8 cellular contexts compared by ENCODE assay signal in the genomic region with DNA sequence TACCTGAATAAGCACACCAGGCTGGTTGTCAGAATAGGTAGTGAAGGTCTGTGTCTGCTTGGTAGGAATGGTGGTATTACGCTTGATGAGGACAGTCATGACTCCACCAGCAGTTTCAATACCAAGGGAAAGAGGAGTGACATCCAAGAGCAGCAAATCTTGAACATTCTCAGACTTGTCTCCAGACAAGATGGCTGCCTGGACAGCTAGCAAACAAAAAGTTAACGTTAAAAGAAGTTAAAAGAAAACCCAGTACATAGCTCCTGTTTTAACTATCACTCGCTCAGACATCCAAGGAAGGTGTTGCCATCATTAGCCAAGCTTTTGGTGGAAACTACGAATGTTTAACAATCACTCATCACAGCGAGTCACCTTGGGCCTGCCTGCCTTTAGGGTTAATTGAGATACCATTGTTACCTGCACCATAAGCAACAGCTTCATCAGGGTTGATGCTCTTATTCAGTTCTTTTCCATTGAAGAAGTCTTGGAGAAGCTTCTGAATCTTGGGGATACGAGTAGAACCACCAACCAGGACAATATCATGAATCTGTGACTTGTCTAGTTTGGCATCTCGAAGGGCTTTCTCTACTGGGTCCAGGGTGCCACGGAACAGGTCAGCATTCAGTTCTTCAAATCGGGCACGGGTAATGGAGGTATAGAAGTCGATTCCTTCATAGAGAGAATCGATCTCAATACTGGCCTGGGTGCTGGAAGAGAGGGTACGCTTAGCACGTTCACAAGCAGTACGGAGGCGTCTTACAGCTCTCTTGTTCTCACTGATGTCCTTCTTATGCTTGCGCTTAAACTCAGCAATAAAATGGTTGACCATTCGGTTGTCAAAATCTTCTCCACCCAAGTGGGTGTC. TPM values are rescaled to one million over a fixed set of nuclear protein-coding genes. Genes with fewer than 3 reads are reported as not detected.
DNase-seq lines count a peak whose midpoint lies in the region; ATAC-seq, FAIRE-seq and TF ChIP-seq lines count a peak whose summit lies in the region.
"Not testable (repeated sequence)": the region's sequence is repeated elsewhere in the genome, so short reads cannot be mapped to it uniquely, and the experiment has no call there.

No MANE protein-coding gene starts in this region.

- H3K4me1 Mint-ChIP-seq in effector memory CD8-positive, alpha-beta T cell (ENCODE audit: low read depth in 2 of 2), result peaks cover 72 to 76% of the 10 kb centered on the region in 2 donors
- peaks cover 56% of the 10 kb centered on the region for H3K4me1 Mint-ChIP-seq in neural progenitor cell

- H3K27ac Mint-ChIP-seq in activated naive CD4-positive, alpha-beta T cell treated with anti-CD3 and anti-CD28 coated beads, Interleukin-2, amount 50 U/mL, for 72 hours, result peak overlapping the region; percentile 100
- H3K27ac Mint-ChIP-seq in effector memory CD8-positive, alpha-beta T cell, result peak overlapping the region; percentile 99 to 100
- not testable (repeated sequence) for H3K27ac Mint-ChIP-seq in neural progenitor cell

- H3K4me1 ChIP-seq in BLaER1, result peaks cover 52% of the 10 kb centered on the region
- not testable (repeated sequence) for H3K4me1 ChIP-seq in HEK293 (ENCODE audit: control insufficient read depth, insufficient read depth, low read length)
- H3K4me1 ChIP-seq in keratinocyte (ENCODE audit: control insufficient read depth, extremely low read depth, insufficient read depth, low read length), result peaks cover 26% of the 10 kb centered on the region
- H3K4me1 ChIP-seq in neural progenitor cell, result peaks cover 33% of the 10 kb centered on the region
- peaks cover 11 to 75% (median 59%) of the 10 kb centered on the region in 5 donors for H3K4me1 ChIP-seq in subcutaneous abdominal adipose tissue (ENCODE audit: control insufficient read depth in 5 of 5, insufficient read depth in 5 of 5, low read length in 5 of 5)

- H3F3A ChIP-seq in neural progenitor cell (ENCODE audit: low read depth), result peaks cover 81% of the 10 kb centered on the region

- not testable (repeated sequence) for H3K27me3 Mint-ChIP-seq in effector memory CD8-positive, alpha-beta T cell; neural progenitor cell (ENCODE audit: insufficient read depth, low read depth)

- H3K4me3 ChIP-seq in BLaER1 (peak overlapping the region; percentile 91), HEK293 (ENCODE audit: low read depth, low read length) (peak overlapping the region; percentile 88), SK-N-MC (peak overlapping the region; percentile 100), keratinocyte (ENCODE audit: control insufficient read depth in 2 of 3, extremely low read depth in 1 of 3, insufficient read depth in 2 of 3, low read depth in 1 of 3, low read length in 3 of 3) (peak overlapping the region; percentile 96 to 100 (median 98)), neural progenitor cell (peak overlapping the region; percentile 96), subcutaneous abdominal adipose tissue (ENCODE audit: low read depth in 1 of 5, low read length in 5 of 5) (peak overlapping the region; percentile 15 to 99 (median 97))

- ATAC-seq in activated naive CD4-positive, alpha-beta T cell treated with anti-CD3 and anti-CD28 coated beads, Interleukin-2, amount 50 U/mL, for 72 hours; effector memory CD8-positive, alpha-beta T cell (replicated peaks): not testable (repeated sequence)

- H4K20me1 ChIP-seq in BLaER1, result peaks cover 76% of the 10 kb centered on the region
- peaks cover 55% of the 10 kb centered on the region for H4K20me1 ChIP-seq in keratinocyte (ENCODE audit: control insufficient read depth, extremely low read depth, insufficient read depth, low read length)
- H4K20me1 ChIP-seq in neural progenitor cell (ENCODE audit: low read depth), result peaks cover 73% of the 10 kb centered on the region

- not testable (repeated sequence) for H3K27ac ChIP-seq in BLaER1; HEK293 (ENCODE audit: extremely low read depth, low read depth, low read length)
- H3K27ac ChIP-seq in SK-N-MC, result peak overlapping the region; percentile 69
- peak overlapping the region; percentile 83 for H3K27ac ChIP-seq in keratinocyte (ENCODE audit: control insufficient read depth, insufficient read depth, low read length)
- peak overlapping the region; percentile 30 for H3K27ac ChIP-seq in neural progenitor cell
- peak overlapping the region; percentile 39 for H3K27ac ChIP-seq in subcutaneous abdominal adipose tissue (ENCODE audit: low read depth, low read length)

- dilution Hi-C loops in keratinocyte (cut with MboI; ENCODE audit: extremely low pct_ligation_motif_present, low sequenced_read_pairs), result not testable (repeated sequence)

- CTCF ChIA-PET in HEK293 (lab: Yijun Ruan, JAX), result interaction anchor here (1.2 kb wide), 1 partner anchor 188 kb away, joined by 5 read pairs; no protein-coding TSS in a partner anchor

- peaks cover 69% of the 10 kb centered on the region for H3K36me3 ChIP-seq in BLaER1
- peaks cover 15 to 68% of the 10 kb centered on the region in 2 experiments for H3K36me3 ChIP-seq in HEK293 (ENCODE audit: control insufficient read depth in 2 of 2, insufficient read depth in 1 of 2, low read length in 2 of 2)
- peaks cover 69% of the 10 kb centered on the region for H3K36me3 ChIP-seq in SK-N-MC (ENCODE audit: insufficient read depth, low read length)
- peaks cover 39 to 50% of the 10 kb centered on the region in 2 experiments for H3K36me3 ChIP-seq in keratinocyte (ENCODE audit: control insufficient read depth in 2 of 2, extremely low read depth in 1 of 2, insufficient read depth in 2 of 2, low read length in 2 of 2)
- H3K36me3 ChIP-seq in neural progenitor cell, result not testable (repeated sequence)
- H3K36me3 ChIP-seq in subcutaneous abdominal adipose tissue (ENCODE audit: control insufficient read depth in 5 of 5, insufficient read depth in 5 of 5, low read length in 5 of 5), result peaks cover 35 to 70% (median 61%) of the 10 kb centered on the region in 5 donors

- H3K9me3 Mint-ChIP-seq in activated naive CD4-positive, alpha-beta T cell treated with anti-CD3 and anti-CD28 coated beads, Interleukin-2, amount 50 U/mL, for 72 hours; effector memory CD8-positive, alpha-beta T cell; neural progenitor cell: not testable (repeated sequence)

- H3K4me3 Mint-ChIP-seq in effector memory CD8-positive, alpha-beta T cell, result peak overlapping the region; percentile 99 to 100
- H3K4me3 Mint-ChIP-seq in neural progenitor cell, result peak overlapping the region; percentile 93

- H3K79me2 ChIP-seq in keratinocyte (ENCODE audit: control insufficient read depth, insufficient read depth, low read length) (peaks cover 50% of the 10 kb centered on the region), neural progenitor cell (ENCODE audit: low read depth) (peaks cover 71% of the 10 kb centered on the region)

- FAIRE-seq in keratinocyte (lab: Jason Lieb, UNC), result not testable (repeated sequence)

- POLR2A ChIA-PET in HEK293 (lab: Yijun Ruan, JAX), result not testable (repeated sequence)

- DNase-seq in SK-N-MC (ENCODE audit: low read depth, low spot score); activated naive CD4-positive, alpha-beta T cell treated with anti-CD3 and anti-CD28 coated beads, Interleukin-2, amount 50 U/mL, for 72 hours (ENCODE audit: low spot score in 2 of 2); effector memory CD8-positive, alpha-beta T cell; keratinocyte (ENCODE audit: low read depth, low spot score); neural progenitor cell (ENCODE audit: low spot score): not testable (repeated sequence)

- peaks cover 61 to 85% of the 10 kb centered on the region in 2 donors for H3K36me3 Mint-ChIP-seq in activated naive CD4-positive, alpha-beta T cell treated with anti-CD3 and anti-CD28 coated beads, Interleukin-2, amount 50 U/mL, for 72 hours
- peaks cover 91% of the 10 kb centered on the region for H3K36me3 Mint-ChIP-seq in effector memory CD8-positive, alpha-beta T cell (ENCODE audit: insufficient read depth)
- H3K36me3 Mint-ChIP-seq in neural progenitor cell, result peaks cover 46% of the 10 kb centered on the region

- not testable (repeated sequence) for H3K9me1 ChIP-seq in keratinocyte (ENCODE audit: control insufficient read depth, extremely low read depth, insufficient read depth, low read length)

- H3K9ac ChIP-seq in BLaER1, result peak overlapping the region; percentile 99
- peak overlapping the region; percentile 98 for H3K9ac ChIP-seq in SK-N-MC (ENCODE audit: insufficient read length)
- peak overlapping the region; percentile 100 for H3K9ac ChIP-seq in keratinocyte (ENCODE audit: control insufficient read depth, extremely low read depth, insufficient read depth, low read length)
- H3K9ac ChIP-seq in neural progenitor cell, result not testable (repeated sequence)
- peak overlapping the region in 3 of 5 donors; percentile 20 to 94 (median 40) for H3K9ac ChIP-seq in subcutaneous abdominal adipose tissue (ENCODE audit: low read length in 5 of 5)

- H3K4me2 ChIP-seq in BLaER1 (peak overlapping the region; percentile 95), keratinocyte (ENCODE audit: control insufficient read depth, extremely low read depth, insufficient read depth, low read depth, low read length) (peak overlapping the region; percentile 82), neural progenitor cell (peak overlapping the region; percentile 91)

- H3K9me3 ChIP-seq in BLaER1; HEK293 (ENCODE audit: control insufficient read depth, insufficient read depth, low read depth, low read length); SK-N-MC (ENCODE audit: low read depth, low read length); keratinocyte (ENCODE audit: control insufficient read depth, low read depth, low read length); neural progenitor cell (ENCODE audit: low read depth); subcutaneous abdominal adipose tissue (ENCODE audit: control insufficient read depth in 5 of 5, low read length in 5 of 5): not testable (repeated sequence)

- H2AFZ ChIP-seq in keratinocyte (ENCODE audit: control insufficient read depth, low read length); neural progenitor cell (replicated peaks): not testable (repeated sequence)

- not testable (repeated sequence) for H3K27me3 ChIP-seq in BLaER1; keratinocyte (ENCODE audit: control insufficient read depth, extremely low read depth, insufficient read depth, low read length); neural progenitor cell; subcutaneous abdominal adipose tissue (ENCODE audit: control insufficient read depth in 5 of 5, insufficient read depth in 4 of 5, low read length in 5 of 5)

- not testable (repeated sequence) for TF ChIP-seq CTCF in HEK293 (tag by site-specific recombination; IDR thresholded peaks at IDR 0.05); keratinocyte (optimal IDR thresholded peaks at IDR 0.05 in 1 of 3, IDR thresholded peaks at IDR 0.05 in 1 of 3, conservative IDR thresholded peaks at IDR 0.05 in 1 of 3; ENCODE audit: extremely low read depth in 1 of 3, insufficient read depth in 2 of 3, low read length in 3 of 3); neural progenitor cell (IDR thresholded peaks at IDR 0.05)

RNA-seq across cellular contexts. Expression of gene HSPA8, which starts 2.6 kb away (rescaled TPM):
- 1,000 to 10,000 TPM; 2,059 to 2,469 TPM for total RNA-seq in activated naive CD4-positive, alpha-beta T cell treated with anti-CD3 and anti-CD28 coated beads, Interleukin-2, amount 50 U/mL, for 72 hours
- polyA plus RNA-seq in keratinocyte, result 2,567 to 3,596 TPM (median 3,207 TPM) in 3 replicates
- polyA plus RNA-seq in keratinocyte (2011; ENCODE audit: low read depth), result 7,600 TPM
- polyA plus RNA-seq in keratinocyte (2011; cell fraction: cytosol; rRNA removed), result 1,397 and 2,546 TPM in 2 replicates
- polyA plus RNA-seq in keratinocyte (2011; cell fraction: nucleus; rRNA removed), result 2,037 and 2,525 TPM in 2 replicates
- polyA plus RNA-seq in keratinocyte (2012; ENCODE audit: low replicate concordance), result 1,916 and 2,237 TPM in 2 replicates
- 3,035 to 4,185 TPM (median 3,746 TPM) in 3 replicates for polyA minus RNA-seq in keratinocyte
- 1,174 TPM for polyA minus RNA-seq in keratinocyte (2011; cell fraction: cytosol; rRNA and poly(A)+ RNA removed)
- polyA minus RNA-seq in keratinocyte (2011; cell fraction: nucleus; rRNA and poly(A)+ RNA removed), result 1,345 and 2,183 TPM in 2 replicates
- total RNA-seq in neural progenitor cell (ENCODE audit: low replicate concordance), result 1,453 and 1,464 TPM in 2 replicates
